In genomic region chr18:274313-274712, GRCh38 we compare ENCODE assay signal across 24 cellular contexts.
"Had no signal": no experiment of that assay in that cellular context is flagged by ENCODE, and none has a peak within 500 bp of the region (broad histone marks: within the 10 kb centered on the region; RNA-seq: fewer than 3 reads in every experiment).

No MANE protein-coding gene starts in this region.

- H3K27ac Mint-ChIP-seq: activated CD4-positive, alpha-beta T cell treated with anti-CD3 and anti-CD28 coated beads for 36 hours; activated naive CD4-positive, alpha-beta T cell treated with anti-CD3 and anti-CD28 coated beads, Interleukin-2, amount 50 U/mL, for 24 hours; activated naive CD8-positive, alpha-beta T cell treated with anti-CD3 and anti-CD28 coated beads, Interleukin-2, amount 50 U/mL, for 24 hours; effector memory CD8-positive, alpha-beta T cell; mesothelial cell of epicardium; nephron progenitor cell; stimulated activated naive B cell treated with anti-CD40 and anti-IgM and Interleukin-4, amounts not matched to agents 10 μg/mL and 1 μg/mL and 100 μg/mL, for 72 hours had no signal

- DNase-seq: activated CD4-positive, alpha-beta T cell treated with anti-CD3 and anti-CD28 coated beads for 36 hours; activated CD4-positive, alpha-beta T cell treated with anti-CD3 and anti-CD28 coated beads, Interleukin-2, amount 50 U/mL, for 48 hours; activated CD4-positive, CD25-positive, alpha-beta regulatory T cell; activated CD8-positive, alpha-beta memory T cell treated with anti-CD3 and anti-CD28 coated beads, Interleukin-2, amount 50 U/mL, for 4 hours; activated naive CD8-positive, alpha-beta T cell treated with anti-CD3 and anti-CD28 coated beads, Interleukin-2, amount 50 U/mL, for 24 hours; activated T-cell treated with anti-CD3 and anti-CD28 coated beads, Interleukin-2, amount 50 U/mL, for 1 hour; amygdala; cortex of kidney; effector memory CD8-positive, alpha-beta T cell; erythroblast; hippocampal formation; left colon; naive B cell; nephron progenitor cell; pancreas; stimulated activated CD4-positive, alpha-beta T cell treated with anti-CD3 and anti-CD28 coated beads, Interleukin-15, amount 100 ng/mL, for 24 hours; stimulated activated CD4-positive, alpha-beta T cell treated with anti-CD3 and anti-CD28 coated beads, Interleukin-2, amount 100 ng/mL, for 24 hours; stimulated activated naive B cell treated with anti-CD40 and anti-IgM and Interleukin-4, amounts not matched to agents 10 μg/mL and 1 μg/mL and 100 μg/mL, for 72 hours; stomach; thyroid gland; upper lobe of left lung had no signal

- H3K4me3 Mint-ChIP-seq: activated CD4-positive, alpha-beta T cell treated with anti-CD3 and anti-CD28 coated beads for 36 hours; activated naive CD4-positive, alpha-beta T cell treated with anti-CD3 and anti-CD28 coated beads, Interleukin-2, amount 50 U/mL, for 24 hours; activated naive CD8-positive, alpha-beta T cell treated with anti-CD3 and anti-CD28 coated beads, Interleukin-2, amount 50 U/mL, for 24 hours; effector memory CD8-positive, alpha-beta T cell; mesothelial cell of epicardium; nephron progenitor cell; stimulated activated naive B cell treated with anti-CD40 and anti-IgM and Interleukin-4, amounts not matched to agents 10 μg/mL and 1 μg/mL and 100 μg/mL, for 72 hours had no signal

- H3K27me3 Mint-ChIP-seq: activated CD4-positive, alpha-beta T cell treated with anti-CD3 and anti-CD28 coated beads for 36 hours had no signal

- ATAC-seq: activated CD4-positive, alpha-beta T cell treated with anti-CD3 and anti-CD28 coated beads for 36 hours; activated naive CD8-positive, alpha-beta T cell treated with anti-CD3 and anti-CD28 coated beads, Interleukin-2, amount 50 U/mL, for 24 hours; effector memory CD8-positive, alpha-beta T cell; gastroesophageal sphincter; left colon; pancreas; stimulated activated naive B cell treated with anti-CD40 and anti-IgM and Interleukin-4, amounts not matched to agents 10 μg/mL and 1 μg/mL and 100 μg/mL, for 72 hours had no signal

- H3K9me3 Mint-ChIP-seq: activated naive CD4-positive, alpha-beta T cell treated with anti-CD3 and anti-CD28 coated beads, Interleukin-2, amount 50 U/mL, for 24 hours; activated naive CD8-positive, alpha-beta T cell treated with anti-CD3 and anti-CD28 coated beads, Interleukin-2, amount 50 U/mL, for 24 hours; effector memory CD8-positive, alpha-beta T cell had no signal
